Comparison of ENCODE assay signal across 14 cellular contexts in the genomic region with DNA sequence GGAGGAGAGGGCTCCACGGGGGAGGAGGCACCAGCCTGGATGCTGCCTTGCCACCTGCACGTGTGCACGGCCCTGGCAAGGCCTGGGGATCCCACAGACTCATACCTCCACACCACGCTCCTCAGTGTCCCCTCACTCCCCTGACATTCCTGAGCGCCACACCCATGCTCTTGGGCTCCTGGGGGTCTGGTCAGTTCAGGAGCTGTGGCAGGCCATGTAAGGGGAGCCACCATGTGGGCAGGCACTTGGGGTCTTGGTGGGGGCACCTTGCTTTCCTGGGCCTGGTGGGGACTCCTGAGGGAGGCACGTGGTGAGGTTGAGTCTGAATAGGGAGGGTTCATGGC. TPM values are rescaled to one million over a fixed set of nuclear protein-coding genes. Genes with fewer than 3 reads are reported as not detected.
DNase-seq lines count a peak whose midpoint lies in the region; ATAC-seq and TF ChIP-seq lines count a peak whose summit lies in the region.
"Had no signal": no experiment of that assay in that cellular context is flagged by ENCODE, and none has a peak within 500 bp of the region (broad histone marks: within the 10 kb centered on the region; RNA-seq: fewer than 3 reads in every experiment).

No MANE protein-coding gene starts in this region.

- H3K9me3 Mint-ChIP-seq in neural crest cell = no peaks in the 10 kb centered on the region
- H3K9me3 Mint-ChIP-seq: T-cell had no signal

- no peaks in the 10 kb centered on the region for H3K27me3 ChIP-seq in vagina
- no peaks in the 10 kb centered on the region for H3K27me3 ChIP-seq in foreskin keratinocyte
- H3K27me3 ChIP-seq: brain microvascular endothelial cell had no signal

- no peak for ATAC-seq in Right ventricle myocardium superior (ENCODE audit: poor library complexity)
- ATAC-seq in foreskin keratinocyte = no peak
- ATAC-seq: activated CD8-positive, alpha-beta memory T cell treated with anti-CD3 and anti-CD28 coated beads, Interleukin-2, amount 10 ng/mL, durations not matched to agents 7 days and 5 days; HCT116 had no signal

- peak overlapping the region; percentile 17 to 41 for H3K4me3 ChIP-seq in vagina

- H3K27me3 Mint-ChIP-seq in neural crest cell (ENCODE audit: low read depth) = no peaks in the 10 kb centered on the region
- H3K27me3 Mint-ChIP-seq: activated CD8-positive, alpha-beta memory T cell treated with anti-CD3 and anti-CD28 coated beads, Interleukin-2, amount 10 ng/mL, durations not matched to agents 7 days and 5 days; T-cell had no signal

- H3K4me1 ChIP-seq in vagina = peaks cover 65% of the 10 kb centered on the region
- H3K4me1 ChIP-seq in foreskin keratinocyte = peaks cover 17% of the 10 kb centered on the region

- TF ChIP-seq CTCF in neural crest cell (conservative IDR thresholded peaks at IDR 0.05) (no peak), vagina (IDR thresholded peaks at IDR 0.05) (no peak), foreskin keratinocyte (conservative IDR thresholded peaks at IDR 0.05) (no peak)

- no peak for TF ChIP-seq POLR2A in vagina (IDR thresholded peaks at IDR 0.05)

- no peaks in the 10 kb centered on the region for H3K9me3 ChIP-seq in vagina

- no peaks in the 10 kb centered on the region for H3K4me1 Mint-ChIP-seq in neural crest cell

- H3K27ac Mint-ChIP-seq in neural crest cell (ENCODE audit: unreplicated experiment) = peak overlapping the region; percentile 84
- H3K27ac Mint-ChIP-seq: activated CD8-positive, alpha-beta memory T cell treated with anti-CD3 and anti-CD28 coated beads, Interleukin-2, amount 10 ng/mL, durations not matched to agents 7 days and 5 days; T-cell had no signal

- peaks cover 0 to 10% of the 10 kb centered on the region in 2 donors for H3K36me3 ChIP-seq in vagina

- no peak overlapping the region for H3K4me3 Mint-ChIP-seq in neural crest cell
- H3K4me3 Mint-ChIP-seq: activated CD8-positive, alpha-beta memory T cell treated with anti-CD3 and anti-CD28 coated beads, Interleukin-2, amount 10 ng/mL, durations not matched to agents 7 days and 5 days; T-cell had no signal

- intact Hi-C loops in cardiac septum (cut with DNase I) = no loop called here
- intact Hi-C loops in Right ventricle myocardium superior (cut with DNase I) = no loop called here
- intact Hi-C loops in vagina (cut with DNase I) = no loop called here

- H3K27ac ChIP-seq in epithelial cell of prostate (peak overlapping the region; percentile 61), vagina (peak overlapping the region; percentile 89), foreskin keratinocyte (no peak overlapping the region)
- H3K27ac ChIP-seq: brain microvascular endothelial cell had no signal

- H3K36me3 Mint-ChIP-seq in neural crest cell (ENCODE audit: low read depth) = no peaks in the 10 kb centered on the region
- H3K36me3 Mint-ChIP-seq: activated CD8-positive, alpha-beta memory T cell treated with anti-CD3 and anti-CD28 coated beads, Interleukin-2, amount 10 ng/mL, durations not matched to agents 7 days and 5 days had no signal

- peak; percentile 71 for DNase-seq in cardiac septum (ENCODE audit: low spot score)
- DNase-seq in Right ventricle myocardium superior = no peak
- no peak for DNase-seq in epithelial cell of prostate (ENCODE audit: low read depth, low spot score)
- DNase-seq in neural crest cell (ENCODE audit: low read depth, low spot score) = no peak
- no peak for DNase-seq in vagina (ENCODE audit: extremely low spot score in 2 of 2)
- no peak for DNase-seq in H4 (ENCODE audit: low spot score)
- DNase-seq in foreskin keratinocyte = no peak
- no peak for DNase-seq in nucleus accumbens (lab: John Stamatoyannopoulos, UW)
- DNase-seq: activated CD8-positive, alpha-beta memory T cell treated with anti-CD3 and anti-CD28 coated beads, Interleukin-2, amount 10 ng/mL, durations not matched to agents 7 days and 5 days; brain microvascular endothelial cell; foreskin melanocyte; NCI-H774 had no signal

RNA-seq across cellular contexts. Expression of gene GJC2, which starts 1.4 kb away (rescaled TPM):
- 1.6 TPM for total RNA-seq in cardiac septum
- 1.6 TPM for total RNA-seq in Right ventricle myocardium superior
- total RNA-seq in neural crest cell = 0.65 and 0.68 TPM in 2 replicates
- 4.4 TPM for total RNA-seq in vagina
- total RNA-seq in H4 (2014; rRNA removed; shearing (Covaris generic)) = 0.06 TPM in 1 of 2 replicates, not detected in the other
- total RNA-seq in foreskin keratinocyte = 0.82 and 1.1 TPM in 2 replicates
- polyA plus RNA-seq in foreskin keratinocyte = 0.82 and 1.0 TPM in 2 replicates

RNA-seq across cellular contexts. Expression of gene GUK1, which starts 11.1 kb away (rescaled TPM):
- total RNA-seq in cardiac septum (213 TPM), Right ventricle myocardium superior (143 TPM), neural crest cell (114 and 115 TPM in 2 replicates), vagina (299 TPM), foreskin keratinocyte (424 and 441 TPM in 2 replicates)
- 185 and 196 TPM in 2 replicates for total RNA-seq in H4 (2014; rRNA removed; shearing (Covaris generic))
- 603 and 671 TPM in 2 replicates for polyA plus RNA-seq in foreskin keratinocyte

RNA-seq across cellular contexts. Expression of gene IBA57, which starts 14.5 kb away (rescaled TPM):
- 16.6 TPM for total RNA-seq in cardiac septum
- total RNA-seq in Right ventricle myocardium superior = 14.8 TPM
- total RNA-seq in neural crest cell = 8.3 and 10.4 TPM in 2 replicates
- 3.4 TPM for total RNA-seq in vagina
- 0.74 and 1.8 TPM in 2 replicates for total RNA-seq in H4 (2014; rRNA removed; shearing (Covaris generic))
- total RNA-seq in foreskin keratinocyte = 5.1 and 7.4 TPM in 2 replicates
- polyA plus RNA-seq in foreskin keratinocyte = 4.8 and 6.5 TPM in 2 replicates

RNA-seq across cellular contexts. Expression of gene MRPL55, which starts 42.0 kb away (rescaled TPM):
- total RNA-seq in cardiac septum = 39.7 TPM
- total RNA-seq in Right ventricle myocardium superior = 65.6 TPM
- 61.9 and 67.3 TPM in 2 replicates for total RNA-seq in neural crest cell
- total RNA-seq in vagina = 73.7 TPM
- total RNA-seq in H4 (2014; rRNA removed; shearing (Covaris generic)) = 85.3 and 97.7 TPM in 2 replicates
- total RNA-seq in foreskin keratinocyte = 73.6 and 77.5 TPM in 2 replicates
- 105 and 111 TPM in 2 replicates for polyA plus RNA-seq in foreskin keratinocyte

RNA-seq across cellular contexts. Expression of gene C1orf35, which starts 48.0 kb away (rescaled TPM):
- 8.9 TPM for total RNA-seq in cardiac septum
- total RNA-seq in Right ventricle myocardium superior = 7.3 TPM
- 29.1 and 29.7 TPM in 2 replicates for total RNA-seq in neural crest cell
- 14.7 TPM for total RNA-seq in vagina
- total RNA-seq in H4 (2014; rRNA removed; shearing (Covaris generic)) = 10.7 and 14.2 TPM in 2 replicates
- total RNA-seq in foreskin keratinocyte = 21.2 and 22.8 TPM in 2 replicates
- polyA plus RNA-seq in foreskin keratinocyte = 32.8 and 34.0 TPM in 2 replicates
